ENCODE assay signal across 1 cellular context in the genomic region with DNA sequence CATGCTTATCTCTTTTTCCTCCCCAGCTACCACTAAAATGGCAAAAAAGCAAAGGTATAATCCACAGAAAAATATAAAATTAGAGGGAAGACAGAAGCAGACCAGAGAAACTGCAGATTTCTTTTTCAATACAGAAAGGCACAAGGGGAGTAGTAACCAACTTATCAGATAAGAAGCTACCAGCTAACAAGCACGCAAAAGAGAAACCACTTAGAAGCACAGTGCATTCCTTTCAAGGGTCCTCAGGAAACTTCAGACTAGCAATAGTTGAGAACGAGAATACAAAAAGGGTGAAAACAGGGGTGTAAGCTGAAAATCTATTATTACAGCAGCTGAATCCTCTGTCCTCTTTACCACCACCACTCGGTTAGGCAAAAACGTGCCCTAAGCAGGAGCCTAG.
TF ChIP-seq lines count a peak whose summit lies in the region.

No MANE protein-coding gene starts in this region.

TF ChIP-seq in GM23338, 12 proteins besides CTCF, POLR2A, EP300 and RAD21 (continued from another document):
- TF ChIP-seq, protein P1, sequence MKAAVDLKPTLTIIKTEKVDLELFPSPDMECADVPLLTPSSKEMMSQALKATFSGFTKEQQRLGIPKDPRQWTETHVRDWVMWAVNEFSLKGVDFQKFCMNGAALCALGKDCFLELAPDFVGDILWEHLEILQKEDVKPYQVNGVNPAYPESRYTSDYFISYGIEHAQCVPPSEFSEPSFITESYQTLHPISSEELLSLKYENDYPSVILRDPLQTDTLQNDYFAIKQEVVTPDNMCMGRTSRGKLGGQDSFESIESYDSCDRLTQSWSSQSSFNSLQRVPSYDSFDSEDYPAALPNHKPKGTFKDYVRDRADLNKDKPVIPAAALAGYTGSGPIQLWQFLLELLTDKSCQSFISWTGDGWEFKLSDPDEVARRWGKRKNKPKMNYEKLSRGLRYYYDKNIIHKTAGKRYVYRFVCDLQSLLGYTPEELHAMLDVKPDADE (IDR thresholded peaks at IDR 0.05): no peak
- TF ChIP-seq POLR2AphosphoS5 (IDR thresholded peaks at IDR 0.05; ENCODE audit: low read depth) (no peak), REST (IDR thresholded peaks at IDR 0.05; ENCODE audit: unreplicated experiment) (no peak), JUNB (IDR thresholded peaks at IDR 0.05; ENCODE audit: unreplicated experiment) (no peak), ZNF462 (CRISPR knock-in tag; IDR thresholded peaks at IDR 0.05) (no peak), ZNF331 (CRISPR knock-in tag; IDR thresholded peaks at IDR 0.05; ENCODE audit: low read depth) (no peak)
TF ChIP-seq in GM23338: peak in this region for 0.
